ENCODE assay signal across 12 cellular contexts in the genomic region with DNA sequence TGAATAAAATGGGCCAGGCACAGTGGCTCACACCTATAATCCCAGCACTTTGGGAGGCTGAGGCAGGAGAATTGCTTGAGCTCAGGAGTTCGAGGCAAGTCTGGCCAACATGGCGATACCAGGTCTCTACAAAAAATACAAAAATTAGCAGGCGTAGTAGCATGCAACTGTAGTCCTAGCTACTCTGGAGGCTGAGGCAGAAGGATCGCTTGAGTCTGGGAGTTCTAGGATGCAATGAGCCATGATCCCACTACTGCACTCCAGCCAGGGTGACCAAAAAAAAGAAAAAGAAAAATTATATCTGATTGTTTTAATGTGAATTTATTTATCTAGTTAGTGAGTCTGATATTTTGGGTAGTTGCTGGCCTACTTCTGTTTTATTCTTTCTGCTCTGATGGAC. TPM values are rescaled to one million over a fixed set of nuclear protein-coding genes. Genes with fewer than 3 reads are reported as not detected.
DNase-seq lines count a peak whose midpoint lies in the region; ATAC-seq, FAIRE-seq and TF ChIP-seq lines count a peak whose summit lies in the region.
"Had no signal": no experiment of that assay in that cellular context is flagged by ENCODE, and none has a peak within 500 bp of the region (broad histone marks: within the 10 kb centered on the region; RNA-seq: fewer than 3 reads in every experiment).

No MANE protein-coding gene starts in this region.

- H3K4me1 ChIP-seq in Caco-2 = no peaks in the 10 kb centered on the region
- H3K4me1 ChIP-seq in HEK293 (ENCODE audit: control insufficient read depth, insufficient read depth, low read length) = no peaks in the 10 kb centered on the region
- peaks cover 11% of the 10 kb centered on the region for H3K4me1 ChIP-seq in adipocyte (ENCODE audit: control insufficient read depth, insufficient read depth, low read length)
- no peaks in the 10 kb centered on the region for H3K4me1 ChIP-seq in pancreas

- no TSS peak for BruUV-seq in Caco-2 (replicated peaks; lab: Mats Ljungman, UMichigan)

- H3K9me3 ChIP-seq in Caco-2 (no peaks in the 10 kb centered on the region), HEK293 (ENCODE audit: control insufficient read depth, insufficient read depth, low read depth, low read length) (no peaks in the 10 kb centered on the region), adipocyte (ENCODE audit: control insufficient read depth, low read length) (no peaks in the 10 kb centered on the region), pancreas (no peaks in the 10 kb centered on the region)
- H3K9me3 ChIP-seq: colonic mucosa, mucosa of descending colon, thoracic aorta had no signal

- H3K4me3 ChIP-seq in Caco-2 (ENCODE audit: low read depth, low read length) (no peak overlapping the region), HEK293 (ENCODE audit: low read depth, low read length) (no peak overlapping the region), adipocyte (ENCODE audit: low read length) (no peak overlapping the region), pancreas (no peak overlapping the region)
- H3K4me3 ChIP-seq: mucosa of descending colon had no signal

- POLR2A ChIA-PET in Caco-2 (lab: Charles Lee) (interaction anchor here (0.5 kb wide), 1 partner anchor 110 kb away, joined by 4 read pairs; no protein-coding TSS in a partner anchor), HEK293 (lab: Yijun Ruan, JAX) (interaction anchor here (0.6 to 1.0 kb wide), 2 partner anchors 9 to 150 kb away, joined by 3 to 8 read pairs; no protein-coding TSS in a partner anchor)

- H3K27ac ChIP-seq in HEK293 (ENCODE audit: extremely low read depth, low read depth, low read length) (no peak overlapping the region), pancreas (no peak overlapping the region)
- H3K27ac ChIP-seq: colonic mucosa had no signal

- peaks cover 12% of the 10 kb centered on the region for H3K4me1 Mint-ChIP-seq in Caco-2 (ENCODE audit: low read depth, unreplicated experiment)
- peaks cover 5% of the 10 kb centered on the region for H3K4me1 Mint-ChIP-seq in activated naive CD4-positive, alpha-beta T cell treated with anti-CD3 and anti-CD28 coated beads, Interleukin-2, amount 10 ng/mL, durations not matched to agents 7 days and 5 days
- H3K4me1 Mint-ChIP-seq in stimulated activated naive CD8-positive, alpha-beta T cell treated with anti-CD3 and anti-CD28 coated beads, Interleukin-15, amount 100 ng/mL, for 72 hours = peaks cover 6% of the 10 kb centered on the region

- no peak overlapping the region for H3K27ac Mint-ChIP-seq in Caco-2 (ENCODE audit: unreplicated experiment)
- no peak overlapping the region for H3K27ac Mint-ChIP-seq in activated naive CD4-positive, alpha-beta T cell treated with anti-CD3 and anti-CD28 coated beads, Interleukin-2, amount 10 ng/mL, durations not matched to agents 7 days and 5 days
- H3K27ac Mint-ChIP-seq in stimulated activated naive CD8-positive, alpha-beta T cell treated with anti-CD3 and anti-CD28 coated beads, Interleukin-15, amount 100 ng/mL, for 72 hours = no peak overlapping the region

- ATAC-seq in pancreas = peak in 3 of 4 donors; percentile 4 to 28 (median 7)
- no peak for ATAC-seq in stimulated activated naive CD8-positive, alpha-beta T cell treated with anti-CD3 and anti-CD28 coated beads, Interleukin-15, amount 100 ng/mL, for 72 hours

- H3K9ac ChIP-seq in adipocyte (ENCODE audit: low read length) = peak overlapping the region; percentile 64

- H3K36me3 ChIP-seq in Caco-2 (ENCODE audit: control insufficient read depth, insufficient read depth, low read length) (no peaks in the 10 kb centered on the region), HEK293 (ENCODE audit: control insufficient read depth in 2 of 2, insufficient read depth in 1 of 2, low read length in 2 of 2) (no peaks in the 10 kb centered on the region), adipocyte (ENCODE audit: control insufficient read depth, insufficient read depth, low read length, severe bottlenecking) (no peaks in the 10 kb centered on the region), pancreas (no peaks in the 10 kb centered on the region)
- H3K36me3 ChIP-seq: colonic mucosa, thoracic aorta had no signal

- H3K27me3 ChIP-seq in Caco-2 (replicated peaks; ENCODE audit: control insufficient read depth, insufficient read depth, low read length) (no peaks in the 10 kb centered on the region), adipocyte (replicated peaks; ENCODE audit: control insufficient read depth, insufficient read depth, low read length) (no peaks in the 10 kb centered on the region), pancreas (no peaks in the 10 kb centered on the region)
- H3K27me3 ChIP-seq: colonic mucosa had no signal

- H3K4me3 Mint-ChIP-seq in Caco-2 (ENCODE audit: unreplicated experiment) = peak overlapping the region; percentile 49
- no peak overlapping the region for H3K4me3 Mint-ChIP-seq in activated naive CD4-positive, alpha-beta T cell treated with anti-CD3 and anti-CD28 coated beads, Interleukin-2, amount 10 ng/mL, durations not matched to agents 7 days and 5 days
- no peak overlapping the region for H3K4me3 Mint-ChIP-seq in stimulated activated naive CD8-positive, alpha-beta T cell treated with anti-CD3 and anti-CD28 coated beads, Interleukin-15, amount 100 ng/mL, for 72 hours
- H3K4me3 Mint-ChIP-seq: H9 had no signal

- H3K9me3 Mint-ChIP-seq in Caco-2 (ENCODE audit: unreplicated experiment) = no peaks in the 10 kb centered on the region
- no peaks in the 10 kb centered on the region for H3K9me3 Mint-ChIP-seq in activated naive CD4-positive, alpha-beta T cell treated with anti-CD3 and anti-CD28 coated beads, Interleukin-2, amount 10 ng/mL, durations not matched to agents 7 days and 5 days
- H3K9me3 Mint-ChIP-seq in stimulated activated naive CD8-positive, alpha-beta T cell treated with anti-CD3 and anti-CD28 coated beads, Interleukin-15, amount 100 ng/mL, for 72 hours = no peaks in the 10 kb centered on the region

- H3K36me3 Mint-ChIP-seq in Caco-2 (ENCODE audit: insufficient read depth, unreplicated experiment) = no peaks in the 10 kb centered on the region
- H3K36me3 Mint-ChIP-seq in activated naive CD4-positive, alpha-beta T cell treated with anti-CD3 and anti-CD28 coated beads, Interleukin-2, amount 10 ng/mL, durations not matched to agents 7 days and 5 days = no peaks in the 10 kb centered on the region

- DNase-seq in Caco-2 = no peak
- no peak for DNase-seq in adipocyte (ENCODE audit: low read depth)
- no peak for DNase-seq in pancreas
- DNase-seq in AG20443 (ENCODE audit: low spot score) = no peak
- DNase-seq in activated naive CD4-positive, alpha-beta T cell treated with anti-CD3 and anti-CD28 coated beads, Interleukin-2, amount 10 ng/mL, durations not matched to agents 7 days and 5 days = no peak
- DNase-seq in stimulated activated naive CD8-positive, alpha-beta T cell treated with anti-CD3 and anti-CD28 coated beads, Interleukin-15, amount 100 ng/mL, for 72 hours = no peak
- DNase-seq in GM20000 (ENCODE audit: low spot score) = no peak

- TF ChIP-seq CTCF in Caco-2 (IDR thresholded peaks at IDR 0.05; ENCODE audit: insufficient read depth in 1 of 2, low read depth in 1 of 2, low read length in 1 of 2, severe bottlenecking in 1 of 2, unreplicated experiment in 1 of 2) = no peak
- no peak for TF ChIP-seq CTCF in HEK293 (tag by site-specific recombination; IDR thresholded peaks at IDR 0.05)
- no peak for TF ChIP-seq CTCF in pancreas (IDR thresholded peaks at IDR 0.05)
- TF ChIP-seq CTCF in GM20000 (IDR thresholded peaks at IDR 0.05; ENCODE audit: extremely low read depth, missing control alignments) = no peak

- H3K27me3 Mint-ChIP-seq in Caco-2 (ENCODE audit: insufficient read depth, unreplicated experiment) = no peaks in the 10 kb centered on the region
- peaks cover 26% of the 10 kb centered on the region for H3K27me3 Mint-ChIP-seq in activated naive CD4-positive, alpha-beta T cell treated with anti-CD3 and anti-CD28 coated beads, Interleukin-2, amount 10 ng/mL, durations not matched to agents 7 days and 5 days
- no peaks in the 10 kb centered on the region for H3K27me3 Mint-ChIP-seq in stimulated activated naive CD8-positive, alpha-beta T cell treated with anti-CD3 and anti-CD28 coated beads, Interleukin-15, amount 100 ng/mL, for 72 hours

- intact Hi-C loops in Caco-2 (cut with micrococcal nuclease; ENCODE audit: unreplicated experiment) (loop anchor here (1.0 to 5.0 kb wide), 4 partner anchors 77 to 283 kb away; no protein-coding TSS in a partner anchor), pancreas (cut with DNase I) (loop anchor here in 2 of 3 donors (10.0 kb wide), 2 partner anchors 119 to 279 kb away; no protein-coding TSS in a partner anchor)

- FAIRE-seq in pancreas (lab: Jason Lieb, UNC) = no peak

- CTCF ChIA-PET in Caco-2 (lab: Charles Lee) (interaction anchor here (0.7 to 1.9 kb wide), 8 partner anchors 39 to 221 kb away, joined by 3 to 12 read pairs (median 6); no protein-coding TSS in a partner anchor), HEK293 (lab: Yijun Ruan, JAX) (interaction anchor here (0.6 to 4.2 kb wide), 22 partner anchors 9 to 1806 kb away, joined by 3 to 27 read pairs (median 4); no protein-coding TSS in a partner anchor)
- CTCF ChIA-PET in activated naive CD4-positive, alpha-beta T cell treated with anti-CD3 and anti-CD28 coated beads, Interleukin-2, amount 10 ng/mL, durations not matched to agents 7 days and 5 days (lab: Charles Lee) = interaction anchor here (0.8 to 4.1 kb wide), 23 partner anchors 9 to 857 kb away, joined by 3 to 53 read pairs (median 3); no protein-coding TSS in a partner anchor

- 76 to 79% methylated on average over 4 of the region's 4 CpGs for WGBS in pancreas, 2 donors

TF ChIP-seq in HEK293, 187 proteins besides CTCF, POLR2A, EP300 and RAD21:
- TF ChIP-seq ZNF132 (tag by site-specific recombination; IDR thresholded peaks at IDR 0.05; ENCODE audit: borderline replicate concordance) = no peak
- TF ChIP-seq FEZF1 (tag by site-specific recombination; IDR thresholded peaks at IDR 0.05) = no peak
- TF ChIP-seq ZNF335 (tag by site-specific recombination; conservative IDR thresholded peaks at IDR 0.05) = peak; percentile 6; the same call in 1 of the 2 replicates

RNA-seq across cellular contexts. Expression of a gene that starts 7.0 kb away (rescaled TPM):
- total RNA-seq in Caco-2 (2022) (0.49 and 0.50 TPM in 2 replicates), pancreas (1 to 10 TPM in 4 of 6 donors, under 1 TPM in 2; 0.51 to 3.9 (median 1.2) TPM)
- polyA plus RNA-seq in pancreas = 1 to 10 TPM; 2.6 to 2.7 TPM

RNA-seq across cellular contexts. Expression of a gene that starts 32.4 kb away (rescaled TPM):
- total RNA-seq in Caco-2 (2022) = 45.5 and 64.1 TPM in 2 replicates
- 10 to 100 TPM in 2 of 6 donors, 1 to 10 TPM in 4; 5.0 to 17.3 (median 8.5) TPM for total RNA-seq in pancreas
- polyA plus RNA-seq in pancreas = 10 to 100 TPM; 34.3 to 39.1 TPM
